Comparison of ENCODE assay signal across 8 cellular contexts in the genomic region with DNA sequence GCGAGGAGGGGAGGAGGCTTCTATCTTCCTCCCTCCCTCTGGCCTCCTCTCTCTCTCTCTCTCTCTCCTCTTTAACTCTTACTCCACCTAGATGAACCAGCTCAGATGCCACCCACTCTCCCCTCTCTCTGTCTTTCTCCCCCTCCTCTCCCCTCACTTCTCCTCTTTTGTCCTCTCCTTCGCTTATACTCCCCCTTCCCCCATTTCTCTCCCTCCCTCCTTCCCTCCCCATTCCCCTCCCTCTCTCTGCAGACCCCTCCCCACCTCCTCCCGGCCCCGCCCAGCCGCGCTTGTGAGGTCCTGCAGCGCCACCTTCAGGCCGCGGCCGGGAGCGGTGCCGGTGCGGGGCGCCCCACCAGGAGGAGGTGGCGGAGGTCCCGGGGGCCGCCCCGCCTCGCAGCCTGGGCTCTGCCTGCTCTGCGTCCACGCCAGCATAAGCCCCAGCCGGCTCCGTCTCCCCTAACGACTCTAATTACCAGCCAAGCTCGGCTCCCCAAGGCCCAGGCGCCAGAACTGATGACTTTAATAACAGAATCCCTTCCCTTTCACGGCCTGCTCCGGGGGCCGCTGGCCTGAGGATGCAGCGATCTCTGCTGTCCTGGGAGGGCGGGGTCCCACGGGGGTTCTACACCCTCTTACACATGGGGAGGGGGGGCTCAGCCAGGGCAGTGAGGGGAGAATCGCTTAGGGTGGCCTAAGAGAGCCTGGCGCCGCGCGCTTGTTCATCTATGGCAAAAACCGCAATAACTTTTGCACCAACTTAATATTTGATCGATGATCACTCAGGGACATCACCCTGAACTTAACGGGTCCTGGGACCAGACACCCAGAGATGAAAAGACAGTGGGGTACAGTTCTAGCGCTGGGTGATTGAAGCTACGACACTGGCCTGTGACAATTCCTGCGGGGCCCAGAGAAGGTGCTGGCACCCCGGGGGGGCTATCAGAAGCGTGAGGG.
A peak's percentile ranks its signal among the peaks of the same experiment; 100 is the strongest.
DNase-seq lines count a peak whose midpoint lies in the region; ATAC-seq and TF ChIP-seq lines count a peak whose summit lies in the region.

No MANE protein-coding gene starts in this region.

- ATAC-seq in GM21360 (IDR thresholded peaks at IDR 0.05; ENCODE audit: unreplicated experiment) = no peak

- H3K36me3 ChIP-seq in breast epithelium (no peaks in the 10 kb centered on the region), kidney epithelial cell (ENCODE audit: control insufficient read depth, insufficient read depth, low read length) (no peaks in the 10 kb centered on the region)

- H3K27ac ChIP-seq in breast epithelium = no peak overlapping the region

- H3K4me3 ChIP-seq in breast epithelium (peak overlapping the region in 1 of 3 donors; percentile 55), kidney epithelial cell (ENCODE audit: low read depth, low read length) (peak overlapping the region; percentile 18)

- H3K27me3 ChIP-seq in breast epithelium (peaks cover 0 to 7% of the 10 kb centered on the region in 2 donors), kidney epithelial cell (ENCODE audit: control insufficient read depth, insufficient read depth, low read length) (no peaks in the 10 kb centered on the region)

- peaks cover 0 to under 1% of the 10 kb centered on the region in 2 donors for H3K9me3 ChIP-seq in breast epithelium

- intact Hi-C loops in breast epithelium (cut with DNase I; ENCODE audit: low total_unique reads) = loop anchor here (10.0 kb wide), 1 partner anchor 851 kb away; the partner anchor contains the start of genes MECR and PTPRU

- DNase-seq in NCI-H526 treated with DMSO at 0.1 percent for 48 hours (lab: John Stamatoyannopoulos, UW) = peak; percentile 21
- no peak for DNase-seq in breast epithelium (ENCODE audit: low spot score in 2 of 2)
- no peak for DNase-seq in kidney epithelial cell (ENCODE audit: low read depth)
- DNase-seq in stimulated activated CD8-positive, alpha-beta memory T cell treated with anti-CD3 and anti-CD28 coated beads, Interleukin-4, amount 100 ng/mL, for 24 hours (ENCODE audit: low read depth) = peak; percentile 8
- DNase-seq in NOMO-1 treated with DMSO at 0.1 percent for 48 hours (lab: John Stamatoyannopoulos, UW; ENCODE audit: unreplicated experiment) = no peak
- DNase-seq in DMS153 (lab: John Stamatoyannopoulos, UW) = no peak

- TF ChIP-seq CTCF in GM12873 (IDR thresholded peaks at IDR 0.05; ENCODE audit: insufficient read depth, low read depth, low read length, missing control alignments) = peak; percentile 51
- peak in 2 of 3 donors; percentile 30 to 36 for TF ChIP-seq CTCF in breast epithelium (IDR thresholded peaks at IDR 0.05)
- peak; percentile 54 for TF ChIP-seq CTCF in kidney epithelial cell (IDR thresholded peaks at IDR 0.05; ENCODE audit: insufficient read depth, low read length, poor library complexity, severe bottlenecking)

- no peak for TF ChIP-seq POLR2A in breast epithelium (IDR thresholded peaks at IDR 0.05)

- H3K4me1 ChIP-seq in breast epithelium = peaks cover 0 to 4% of the 10 kb centered on the region in 2 donors

Comparison
In these comparisons a context has a peak if more than half of its experiments do, and no peak if none do; other contexts are left out.
1. DNase-seq: peak in NCI-H526 treated with DMSO at 0.1 percent for 48 hours (single experiment) and stimulated activated CD8-positive, alpha-beta memory T cell treated with anti-CD3 and anti-CD28 coated beads, Interleukin-4, amount 100 ng/mL, for 24 hours (single experiment); none in breast epithelium (0 of 2), kidney epithelial cell (single experiment), NOMO-1 treated with DMSO at 0.1 percent for 48 hours (single experiment) and DMS153 (single experiment).
2. Peak in every context shown above with its lines, with median percentiles within 50 percentile points of each other: CTCF ChIP-seq.